25 cellular contexts compared by ENCODE assay signal in genomic region chr13:75936791-75937190, GRCh38.
"Had no signal": no experiment of that assay in that cellular context is flagged by ENCODE, and none has a peak within 500 bp of the region (broad histone marks: within the 10 kb centered on the region; RNA-seq: fewer than 3 reads in every experiment).

No MANE protein-coding gene starts in this region.

- ATAC-seq: natural killer cell; right lobe of liver; stimulated activated memory B cell treated with anti-CD40 and anti-IgM and Interleukin-4, amounts not matched to agents 10 μg/mL and 1 μg/mL and 100 μg/mL, for 72 hours; stimulated activated naive CD8-positive, alpha-beta T cell treated with anti-CD3 and anti-CD28 coated beads, Interleukin-15, amount 100 ng/mL, for 72 hours had no signal

- H3K4me1 ChIP-seq: left ventricle myocardium inferior, neural progenitor cell, right atrium auricular region, right lobe of liver, transverse colon, upper lobe of left lung had no signal

- H2AFZ ChIP-seq: neural progenitor cell had no signal

- H3K27ac ChIP-seq: left ventricle myocardium inferior, neural progenitor cell, neutrophil, ovary, right atrium auricular region, right lobe of liver, transverse colon, upper lobe of left lung, vagina had no signal

- H3K9ac ChIP-seq: neural progenitor cell had no signal

- DNase-seq: left ventricle myocardium inferior; mesendoderm; naive B cell; natural killer cell; nephron progenitor cell; occipital lobe; ovary; right lobe of liver; stimulated activated CD4-positive, alpha-beta T cell treated with anti-CD3 and anti-CD28 coated beads, Interleukin-1b, Interleukin-23, amount 100 ng/mL, for 48 hours; stimulated activated CD4-positive, alpha-beta T cell treated with anti-CD3 and anti-CD28 coated beads, Interleukin-2, amount 100 ng/mL, for 48 hours; stimulated activated CD4-positive, alpha-beta T cell treated with anti-CD3 and anti-CD28 coated beads, Interleukin-4, amount 100 ng/mL, for 4 hours; stimulated activated CD8-positive, alpha-beta memory T cell treated with anti-CD3 and anti-CD28 coated beads, Interleukin-4, amount 100 ng/mL, for 48 hours; stimulated activated naive CD4-positive, alpha-beta T cell treated with Interleukin-2 at 50 U/mL for 16 hours; stimulated activated naive CD8-positive, alpha-beta T cell treated with anti-CD3 and anti-CD28 coated beads, Interleukin-15, amount 100 ng/mL, for 72 hours; substantia nigra; transverse colon; upper lobe of left lung had no signal

- H3K27me3 ChIP-seq: neural progenitor cell, neutrophil, ovary, right atrium auricular region, right lobe of liver, transverse colon, upper lobe of left lung, vagina had no signal

- H3K36me3 ChIP-seq: left ventricle myocardium inferior, neural progenitor cell, neutrophil, ovary, right atrium auricular region, right lobe of liver, transverse colon, upper lobe of left lung, vagina had no signal

- FAIRE-seq: keratinocyte had no signal

- H3K9me3 ChIP-seq: left ventricle myocardium inferior, neutrophil, ovary, right atrium auricular region, right lobe of liver, transverse colon, upper lobe of left lung, vagina had no signal

- H3K4me2 ChIP-seq: neural progenitor cell, smooth muscle cell had no signal

- H3K4me3 ChIP-seq: left ventricle myocardium inferior, lung, neural progenitor cell, ovary, right atrium auricular region, right lobe of liver, smooth muscle cell, transverse colon, upper lobe of left lung, vagina had no signal
